ENCODE assay signal across 1 cellular context in genomic region chr19:43797556-43797955, GRCh38.
TF ChIP-seq lines count a peak whose summit lies in the region.

No MANE protein-coding gene starts in this region.

TF ChIP-seq in GM23338, 12 proteins besides CTCF, POLR2A, EP300 and RAD21:
- TF ChIP-seq NANOG (IDR thresholded peaks at IDR 0.05; ENCODE audit: borderline replicate concordance) (no peak), STAT1 (IDR thresholded peaks at IDR 0.05; ENCODE audit: unreplicated experiment) (no peak), ZNF114 (CRISPR knock-in tag; IDR thresholded peaks at IDR 0.05) (no peak), JUNB (IDR thresholded peaks at IDR 0.05; ENCODE audit: unreplicated experiment) (no peak), CREB1 (CRISPR knock-in tag; IDR thresholded peaks at IDR 0.05; ENCODE audit: low read depth) (no peak), EZH2 (IDR thresholded peaks at IDR 0.05; ENCODE audit: low read depth, unreplicated experiment) (no peak), EZH2phosphoT487 (IDR thresholded peaks at IDR 0.05; ENCODE audit: unreplicated experiment) (no peak), ZNF331 (CRISPR knock-in tag; IDR thresholded peaks at IDR 0.05; ENCODE audit: low read depth) (no peak), POLR2AphosphoS5 (IDR thresholded peaks at IDR 0.05; ENCODE audit: low read depth) (no peak), ZNF462 (CRISPR knock-in tag; IDR thresholded peaks at IDR 0.05) (no peak)
- TF ChIP-seq, protein P1, sequence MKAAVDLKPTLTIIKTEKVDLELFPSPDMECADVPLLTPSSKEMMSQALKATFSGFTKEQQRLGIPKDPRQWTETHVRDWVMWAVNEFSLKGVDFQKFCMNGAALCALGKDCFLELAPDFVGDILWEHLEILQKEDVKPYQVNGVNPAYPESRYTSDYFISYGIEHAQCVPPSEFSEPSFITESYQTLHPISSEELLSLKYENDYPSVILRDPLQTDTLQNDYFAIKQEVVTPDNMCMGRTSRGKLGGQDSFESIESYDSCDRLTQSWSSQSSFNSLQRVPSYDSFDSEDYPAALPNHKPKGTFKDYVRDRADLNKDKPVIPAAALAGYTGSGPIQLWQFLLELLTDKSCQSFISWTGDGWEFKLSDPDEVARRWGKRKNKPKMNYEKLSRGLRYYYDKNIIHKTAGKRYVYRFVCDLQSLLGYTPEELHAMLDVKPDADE (IDR thresholded peaks at IDR 0.05), result no peak
TF ChIP-seq in GM23338: peak in this region for 0.
